Comparison of ENCODE assay signal across 14 cellular contexts in genomic region chr15:74964794-74965193, GRCh38. TPM values are rescaled to one million over a fixed set of nuclear protein-coding genes. Genes with fewer than 3 reads are reported as not detected.
A peak's percentile ranks its signal among the peaks of the same experiment; 100 is the strongest.
DNase-seq lines count a peak whose midpoint lies in the region; ATAC-seq and TF ChIP-seq lines count a peak whose summit lies in the region.
"Had no signal": no experiment of that assay in that cellular context is flagged by ENCODE, and none has a peak within 500 bp of the region (broad histone marks: within the 10 kb centered on the region; RNA-seq: fewer than 3 reads in every experiment).

No MANE protein-coding gene starts in this region.

- no peaks in the 10 kb centered on the region for H3K36me3 Mint-ChIP-seq in activated CD4-positive, alpha-beta memory T cell treated with anti-CD3 and anti-CD28 coated beads for 36 hours
- H3K36me3 Mint-ChIP-seq in activated CD4-positive, alpha-beta memory T cell treated with anti-CD3 and anti-CD28 coated beads, Interleukin-2, amount 10 ng/mL, durations not matched to agents 7 days and 5 days (ENCODE audit: low read depth) = no peaks in the 10 kb centered on the region

- H3K9me3 Mint-ChIP-seq in activated CD4-positive, alpha-beta memory T cell treated with anti-CD3 and anti-CD28 coated beads for 36 hours = no peaks in the 10 kb centered on the region
- H3K9me3 Mint-ChIP-seq in activated CD4-positive, alpha-beta memory T cell treated with anti-CD3 and anti-CD28 coated beads, Interleukin-2, amount 10 ng/mL, durations not matched to agents 7 days and 5 days = no peaks in the 10 kb centered on the region
- H3K9me3 Mint-ChIP-seq: H9; T-helper 2 cell treated with Interferon-gamma antibody and Interleukin-4, amounts not matched to agents 5 μg/mL and 100 μg/mL, for 36 hours had no signal

- peak overlapping the region; percentile 7 for H3K27ac Mint-ChIP-seq in activated CD4-positive, alpha-beta memory T cell treated with anti-CD3 and anti-CD28 coated beads for 36 hours
- no peak overlapping the region for H3K27ac Mint-ChIP-seq in activated CD4-positive, alpha-beta memory T cell treated with anti-CD3 and anti-CD28 coated beads, Interleukin-2, amount 10 ng/mL, durations not matched to agents 7 days and 5 days
- H3K27ac Mint-ChIP-seq: H9; T-helper 2 cell treated with Interferon-gamma antibody and Interleukin-4, amounts not matched to agents 5 μg/mL and 100 μg/mL, for 36 hours had no signal

- H3K4me1 Mint-ChIP-seq in activated CD4-positive, alpha-beta memory T cell treated with anti-CD3 and anti-CD28 coated beads for 36 hours (ENCODE audit: low read depth) = peaks cover 16% of the 10 kb centered on the region
- peaks cover 22% of the 10 kb centered on the region for H3K4me1 Mint-ChIP-seq in activated CD4-positive, alpha-beta memory T cell treated with anti-CD3 and anti-CD28 coated beads, Interleukin-2, amount 10 ng/mL, durations not matched to agents 7 days and 5 days

- no peaks in the 10 kb centered on the region for H3K9me3 ChIP-seq in RWPE2 (ENCODE audit: severe bottlenecking)
- H3K9me3 ChIP-seq: pancreas had no signal

- H3K27me3 ChIP-seq in RWPE2 (ENCODE audit: insufficient read depth, poor library complexity, severe bottlenecking) = no peaks in the 10 kb centered on the region
- peaks cover 10% of the 10 kb centered on the region for H3K27me3 ChIP-seq in foreskin keratinocyte
- H3K27me3 ChIP-seq: pancreas had no signal

- TF ChIP-seq CTCF in RWPE2 (IDR thresholded peaks at IDR 0.05; ENCODE audit: poor library complexity, severe bottlenecking) (no peak), foreskin keratinocyte (conservative IDR thresholded peaks at IDR 0.05) (no peak)

- CTCF ChIA-PET in activated CD4-positive, alpha-beta memory T cell treated with anti-CD3 and anti-CD28 coated beads for 36 hours (lab: Charles Lee) = interaction anchor here (0.9 to 1.3 kb wide), 3 partner anchors 8 to 236 kb away, joined by 3 read pairs; partner anchors contain the start of genes C15orf39 and RPP25
- CTCF ChIA-PET in activated CD4-positive, alpha-beta memory T cell treated with anti-CD3 and anti-CD28 coated beads, Interleukin-2, amount 10 ng/mL, durations not matched to agents 7 days and 5 days (lab: Charles Lee) = interaction anchor here (0.9 to 1.1 kb wide), 2 partner anchors 13 to 23 kb away, joined by 3 read pairs; no protein-coding TSS in a partner anchor

- intact Hi-C loops in activated CD4-positive, alpha-beta memory T cell treated with anti-CD3 and anti-CD28 coated beads for 36 hours (cut with micrococcal nuclease) = no loop called here

- H3K36me3 ChIP-seq in RWPE2 (ENCODE audit: low read depth) = no peaks in the 10 kb centered on the region
- H3K36me3 ChIP-seq: pancreas had no signal

- H3K4me3 ChIP-seq in RWPE2 (ENCODE audit: severe bottlenecking) = no peak overlapping the region
- H3K4me3 ChIP-seq: pancreas had no signal

- POLR2A ChIA-PET in activated CD4-positive, alpha-beta memory T cell treated with anti-CD3 and anti-CD28 coated beads for 36 hours (lab: Charles Lee) = no interaction called here
- POLR2A ChIA-PET in activated CD4-positive, alpha-beta memory T cell treated with anti-CD3 and anti-CD28 coated beads, Interleukin-2, amount 10 ng/mL, durations not matched to agents 7 days and 5 days (lab: Charles Lee) = interaction anchor here (1.0 kb wide), 1 partner anchor 75 kb away, joined by 3 read pairs; the partner anchor contains the start of gene MPI

- H3K4me1 ChIP-seq in RWPE2 (ENCODE audit: insufficient read depth, poor library complexity, severe bottlenecking) (peaks cover 9% of the 10 kb centered on the region), foreskin keratinocyte (no peaks in the 10 kb centered on the region)
- H3K4me1 ChIP-seq: pancreas had no signal

- H3K4me3 Mint-ChIP-seq in activated CD4-positive, alpha-beta memory T cell treated with anti-CD3 and anti-CD28 coated beads for 36 hours = no peak overlapping the region
- H3K4me3 Mint-ChIP-seq in activated CD4-positive, alpha-beta memory T cell treated with anti-CD3 and anti-CD28 coated beads, Interleukin-2, amount 10 ng/mL, durations not matched to agents 7 days and 5 days = no peak overlapping the region
- H3K4me3 Mint-ChIP-seq: H9; T-helper 2 cell treated with Interferon-gamma antibody and Interleukin-4, amounts not matched to agents 5 μg/mL and 100 μg/mL, for 36 hours had no signal

- H3K27ac ChIP-seq in RWPE2 (ENCODE audit: poor library complexity, severe bottlenecking) = peak overlapping the region; percentile 43
- H3K27ac ChIP-seq in foreskin keratinocyte = no peak overlapping the region

- H3K27me3 Mint-ChIP-seq in activated CD4-positive, alpha-beta memory T cell treated with anti-CD3 and anti-CD28 coated beads for 36 hours = no peaks in the 10 kb centered on the region
- peaks cover 27% of the 10 kb centered on the region for H3K27me3 Mint-ChIP-seq in activated CD4-positive, alpha-beta memory T cell treated with anti-CD3 and anti-CD28 coated beads, Interleukin-2, amount 10 ng/mL, durations not matched to agents 7 days and 5 days

- peak; percentile 83 for ATAC-seq in RWPE2 (ENCODE audit: low read depth)
- ATAC-seq in foreskin keratinocyte = peak; percentile 34
- no peak for ATAC-seq in GM21528 (IDR thresholded peaks at IDR 0.05; ENCODE audit: low FRiP score, unreplicated experiment)
- ATAC-seq in GM18517 (IDR thresholded peaks at IDR 0.05; ENCODE audit: unreplicated experiment) = no peak

- DNase-seq in activated CD4-positive, alpha-beta memory T cell treated with anti-CD3 and anti-CD28 coated beads for 36 hours = no peak
- DNase-seq in activated CD4-positive, alpha-beta memory T cell treated with anti-CD3 and anti-CD28 coated beads, Interleukin-2, amount 10 ng/mL, durations not matched to agents 7 days and 5 days = no peak
- DNase-seq in RWPE2 (ENCODE audit: low spot score) (no peak), foreskin keratinocyte (peak in 1 of 2 donors; percentile 29), retina (peak; percentile 21), NCI-H2196 treated with DMSO at 0.1 percent for 48 hours (lab: John Stamatoyannopoulos, UW; ENCODE audit: unreplicated experiment) (no peak)
- DNase-seq: activated CD8-positive, alpha-beta memory T cell treated with anti-CD3 and anti-CD28 coated beads for 24 hours; H9; NCI-H748 treated with DMSO at 0.1 percent for 48 hours; pancreas; stimulated activated CD4-positive, alpha-beta T cell treated with anti-CD3 and anti-CD28 coated beads, Interleukin-4, amount 100 ng/mL, for 1 hour had no signal

RNA-seq across cellular contexts. Expression of gene RPP25, which starts 8.2 kb away (rescaled TPM):
- 1 to 10 TPM; 3.8 TPM for total RNA-seq in activated CD4-positive, alpha-beta memory T cell treated with anti-CD3 and anti-CD28 coated beads for 36 hours
- 1 to 10 TPM; 5.0 to 5.1 TPM for total RNA-seq in activated CD4-positive, alpha-beta memory T cell treated with anti-CD3 and anti-CD28 coated beads, Interleukin-2, amount 10 ng/mL, durations not matched to agents 7 days and 5 days
- 2.9 and 3.0 TPM in 2 replicates for total RNA-seq in foreskin keratinocyte
- polyA plus RNA-seq in foreskin keratinocyte = 3.5 and 3.6 TPM in 2 replicates

RNA-seq across cellular contexts. Expression of gene COX5A, which starts 26.9 kb away (rescaled TPM):
- total RNA-seq in activated CD4-positive, alpha-beta memory T cell treated with anti-CD3 and anti-CD28 coated beads for 36 hours = 100 to 1,000 TPM; 322 TPM
- total RNA-seq in activated CD4-positive, alpha-beta memory T cell treated with anti-CD3 and anti-CD28 coated beads, Interleukin-2, amount 10 ng/mL, durations not matched to agents 7 days and 5 days = 100 to 1,000 TPM; 273 to 274 TPM
- 178 and 190 TPM in 2 replicates for total RNA-seq in foreskin keratinocyte
- 370 and 388 TPM in 2 replicates for polyA plus RNA-seq in foreskin keratinocyte

RNA-seq across cellular contexts. Expression of gene SCAMP5, which starts 30.6 kb away (rescaled TPM):
- under 1 TPM; 0.19 to 0.33 TPM for total RNA-seq in activated CD4-positive, alpha-beta memory T cell treated with anti-CD3 and anti-CD28 coated beads for 36 hours
- total RNA-seq in activated CD4-positive, alpha-beta memory T cell treated with anti-CD3 and anti-CD28 coated beads, Interleukin-2, amount 10 ng/mL, durations not matched to agents 7 days and 5 days = under 1 TPM; 0.60 to 0.81 TPM
- total RNA-seq in foreskin keratinocyte = 0.25 and 0.31 TPM in 2 replicates
- 0.36 and 0.38 TPM in 2 replicates for polyA plus RNA-seq in foreskin keratinocyte

RNA-seq across cellular contexts. Expression of gene FAM219B, which starts 58.1 kb away (rescaled TPM):
- total RNA-seq in activated CD4-positive, alpha-beta memory T cell treated with anti-CD3 and anti-CD28 coated beads for 36 hours = 10 to 100 TPM; 63.0 to 70.1 TPM
- 100 to 1,000 TPM; 103 to 116 TPM for total RNA-seq in activated CD4-positive, alpha-beta memory T cell treated with anti-CD3 and anti-CD28 coated beads, Interleukin-2, amount 10 ng/mL, durations not matched to agents 7 days and 5 days
- 31.2 and 43.3 TPM in 2 replicates for total RNA-seq in foreskin keratinocyte
- 22.5 and 22.6 TPM in 2 replicates for polyA plus RNA-seq in foreskin keratinocyte

RNA-seq across cellular contexts. Expression of gene PPCDC, which starts 58.6 kb away (rescaled TPM):
- total RNA-seq in activated CD4-positive, alpha-beta memory T cell treated with anti-CD3 and anti-CD28 coated beads for 36 hours = 10 to 100 TPM; 16.3 to 18.8 TPM
- total RNA-seq in activated CD4-positive, alpha-beta memory T cell treated with anti-CD3 and anti-CD28 coated beads, Interleukin-2, amount 10 ng/mL, durations not matched to agents 7 days and 5 days = 10 to 100 TPM; 43.0 to 50.2 TPM
- 12.5 and 13.1 TPM in 2 replicates for total RNA-seq in foreskin keratinocyte
- polyA plus RNA-seq in foreskin keratinocyte = 16.7 and 19.1 TPM in 2 replicates

Comparison
In these comparisons a context has a peak if more than half of its experiments do, and no peak if none do; other contexts are left out.
1. ATAC-seq: peak in RWPE2 (single experiment) and foreskin keratinocyte (single experiment); none in GM21528 (single experiment) and GM18517 (single experiment).